Comparison of ENCODE assay signal across 19 cellular contexts in the genomic region with DNA sequence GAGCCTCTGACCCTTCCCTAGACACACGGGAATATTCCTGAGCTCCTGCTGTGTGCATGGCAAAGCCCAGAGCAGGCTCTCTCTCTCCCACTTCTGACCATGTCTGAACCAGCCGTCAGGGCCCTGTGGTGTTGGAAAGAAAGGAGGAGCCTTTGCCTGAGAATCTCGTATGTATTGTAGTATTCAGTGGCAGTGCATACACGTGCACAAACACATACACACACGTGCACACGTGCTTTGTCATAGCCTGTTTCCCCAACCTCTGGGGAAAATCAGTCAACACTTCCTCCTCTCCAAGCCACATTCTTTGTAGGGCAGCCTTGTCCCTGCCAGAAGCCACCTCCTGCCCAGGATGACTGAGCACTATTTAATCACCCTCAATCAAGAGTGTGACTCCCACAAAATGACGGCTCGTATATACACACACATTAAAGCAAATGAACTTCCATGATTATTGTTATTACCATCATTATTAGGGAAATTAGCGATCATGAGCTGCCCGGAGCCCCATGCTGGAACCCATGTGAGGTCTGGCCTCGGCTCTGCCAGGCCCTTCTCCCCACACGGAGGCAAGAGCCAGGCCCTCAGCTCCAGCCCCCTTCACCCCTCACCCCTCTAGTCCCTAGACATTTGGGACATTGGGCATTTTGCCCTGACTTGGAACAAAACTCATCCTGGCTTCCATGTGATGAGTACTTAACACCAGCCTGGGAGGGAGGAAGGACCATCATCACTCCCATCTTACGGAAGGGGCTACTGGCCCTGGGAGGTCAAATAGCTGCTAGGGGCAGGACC.
DNase-seq lines count a peak whose midpoint lies in the region; ATAC-seq lines count a peak whose summit lies in the region.
"Had no signal": no experiment of that assay in that cellular context is flagged by ENCODE, and none has a peak within 500 bp of the region (broad histone marks: within the 10 kb centered on the region; RNA-seq: fewer than 3 reads in every experiment).

No MANE protein-coding gene starts in this region.

- ATAC-seq in left colon, result peak; percentile 29
- ATAC-seq: T-helper 17 cell had no signal

- intact Hi-C loops in left colon (cut with DNase I, micrococcal nuclease), result no loop called here

- H3K27ac ChIP-seq in epithelial cell of prostate, result peak overlapping the region; percentile 49
- H3K27ac ChIP-seq: parathyroid adenoma, tibial nerve had no signal

- DNase-seq in activated effector memory CD4-positive, alpha-beta T cell treated with anti-CD3 and anti-CD28 coated beads, Interleukin-2, amount 50 U/mL, for 16 hours, result peak; percentile 43
- no peak for DNase-seq in activated effector memory CD4-positive, alpha-beta T cell treated with Interleukin-2 at 50 U/mL for 16 hours
- DNase-seq in epithelial cell of prostate (ENCODE audit: low read depth, low spot score), result peak; percentile 34
- DNase-seq in left colon, result no peak
- no peak for DNase-seq in GDM1 (lab: John Stamatoyannopoulos, UW)
- DNase-seq in RKO (ENCODE audit: low spot score), result no peak
- no peak for DNase-seq in stimulated activated CD4-positive, alpha-beta T cell treated with anti-CD3 and anti-CD28 coated beads, Interleukin-2, amount 100 ng/mL, for 24 hours
- DNase-seq in cerebellar cortex (ENCODE audit: low spot score), result no peak
- DNase-seq: 8988T; activated CD4-positive, CD25-positive, alpha-beta regulatory T cell treated with anti-CD3 and anti-CD28 coated beads, Interleukin-2, amount 50 U/mL, for 72 hours; anterior cingulate cortex; C1 segment of cervical spinal cord; DMS53; NCI-H1092 treated with DMSO at 0.1 percent for 48 hours; NK-92 treated with Interleukin-12 subunit alpha and Interleukin-12 subunit beta, amount 100 ng/mL, for 24 hours; SHP77 treated with DMSO at 0.1 percent for 48 hours; T-helper 17 cell had no signal

Comparison
In these comparisons a context has a peak if more than half of its experiments do, and no peak if none do; other contexts are left out.
1. DNase-seq: peak in activated effector memory CD4-positive, alpha-beta T cell treated with anti-CD3 and anti-CD28 coated beads, Interleukin-2, amount 50 U/mL, for 16 hours (single experiment) and epithelial cell of prostate (single experiment); none in activated effector memory CD4-positive, alpha-beta T cell treated with Interleukin-2 at 50 U/mL for 16 hours (single experiment), left colon (0 of 2), GDM1 (single experiment), RKO (single experiment), stimulated activated CD4-positive, alpha-beta T cell treated with anti-CD3 and anti-CD28 coated beads, Interleukin-2, amount 100 ng/mL, for 24 hours (0 of 2) and cerebellar cortex (single experiment).